In genomic region chr3:197599089-197599765, GRCh38 we compare ENCODE assay signal across 1 cellular context.
TF ChIP-seq lines count a peak whose summit lies in the region.

No MANE protein-coding gene starts in this region.

TF ChIP-seq in K562, 482 proteins besides CTCF, POLR2A, EP300 and RAD21 (continued from another document and continues in another):
- TF ChIP-seq, protein P1, sequence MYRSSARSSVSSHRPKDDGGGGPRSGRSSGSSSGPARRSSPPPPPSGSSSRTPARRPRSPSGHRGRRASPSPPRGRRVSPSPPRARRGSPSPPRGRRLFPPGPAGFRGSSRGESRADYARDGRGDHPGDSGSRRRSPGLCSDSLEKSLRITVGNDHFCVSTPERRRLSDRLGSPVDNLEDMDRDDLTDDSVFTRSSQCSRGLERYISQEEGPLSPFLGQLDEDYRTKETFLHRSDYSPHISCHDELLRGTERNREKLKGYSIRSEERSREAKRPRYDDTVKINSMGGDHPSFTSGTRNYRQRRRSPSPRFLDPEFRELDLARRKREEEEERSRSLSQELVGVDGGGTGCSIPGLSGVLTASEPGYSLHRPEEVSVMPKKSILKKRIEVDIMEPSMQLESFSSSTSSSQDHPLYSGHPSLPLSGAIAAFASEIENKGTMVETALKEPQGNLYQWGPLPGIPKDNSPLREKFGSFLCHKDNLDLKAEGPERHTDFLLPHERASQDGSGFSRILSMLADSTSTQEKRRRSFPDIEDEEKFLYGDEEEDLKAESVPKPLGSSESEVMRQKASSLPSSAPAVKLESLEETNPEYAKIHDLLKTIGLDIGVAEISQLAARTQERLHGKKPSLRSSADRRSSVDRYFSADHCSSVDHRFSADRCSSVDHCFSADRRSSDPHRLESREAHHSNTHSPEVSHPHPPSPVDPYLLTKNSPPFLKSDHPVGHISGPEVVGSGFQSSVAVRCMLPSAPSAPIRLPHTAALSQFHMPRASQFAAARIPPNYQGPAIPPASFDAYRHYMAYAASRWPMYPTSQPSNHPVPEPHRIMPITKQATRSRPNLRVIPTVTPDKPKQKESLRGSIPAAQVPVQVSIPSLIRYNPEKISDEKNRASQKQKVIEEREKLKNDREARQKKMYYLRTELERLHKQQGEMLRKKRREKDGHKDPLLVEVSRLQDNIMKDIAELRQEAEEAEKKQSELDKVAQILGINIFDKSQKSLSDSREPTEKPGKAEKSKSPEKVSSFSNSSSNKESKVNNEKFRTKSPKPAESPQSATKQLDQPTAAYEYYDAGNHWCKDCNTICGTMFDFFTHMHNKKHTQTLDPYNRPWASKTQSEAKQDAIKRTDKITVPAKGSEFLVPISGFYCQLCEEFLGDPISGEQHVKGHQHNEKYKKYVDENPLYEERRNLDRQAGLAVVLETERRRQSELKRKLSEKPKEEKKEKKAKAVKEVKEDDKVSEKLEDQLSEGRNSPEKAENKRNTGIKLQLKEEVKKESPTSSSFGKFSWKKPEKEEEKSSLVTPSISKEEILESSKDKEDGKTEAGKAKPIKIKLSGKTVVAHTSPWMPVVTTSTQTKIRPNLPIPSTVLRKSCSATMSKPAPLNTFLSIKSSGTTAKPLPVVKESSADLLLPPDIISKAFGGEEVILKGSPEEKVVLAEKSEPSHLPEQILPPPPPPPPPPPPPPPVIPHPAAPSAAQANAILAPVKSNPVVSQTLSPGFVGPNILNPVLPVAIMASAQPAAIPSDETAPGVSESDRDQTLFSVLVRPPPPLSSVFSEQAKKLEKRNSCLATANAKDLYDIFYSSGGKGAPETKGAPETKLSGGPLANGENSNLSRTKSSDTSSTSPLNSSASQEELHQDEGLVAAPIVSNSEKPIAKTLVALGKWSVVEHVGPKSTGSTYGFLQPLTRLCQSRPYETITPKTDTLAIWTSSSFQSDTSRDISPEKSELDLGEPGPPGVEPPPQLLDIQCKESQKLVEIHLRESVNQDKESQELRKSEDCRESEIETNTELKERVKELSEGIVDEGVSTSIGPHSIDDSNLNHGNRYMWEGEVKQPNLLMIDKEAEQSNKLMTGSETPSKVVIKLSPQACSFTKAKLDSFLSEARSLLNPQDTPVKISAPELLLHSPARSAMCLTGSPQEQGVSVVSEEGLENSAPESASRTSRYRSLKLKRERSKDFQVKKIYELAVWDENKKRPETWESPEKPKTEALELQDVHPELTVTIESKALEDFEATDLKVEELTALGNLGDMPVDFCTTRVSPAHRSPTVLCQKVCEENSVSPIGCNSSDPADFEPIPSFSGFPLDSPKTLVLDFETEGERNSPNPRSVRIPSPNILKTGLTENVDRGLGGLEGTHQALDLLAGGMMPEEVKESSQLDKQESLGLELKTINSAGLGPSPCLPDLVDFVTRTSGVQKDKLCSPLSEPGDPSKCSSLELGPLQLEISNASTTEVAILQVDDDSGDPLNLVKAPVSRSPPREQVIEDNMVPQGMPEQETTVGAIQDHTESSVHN (IDR thresholded peaks at IDR 0.05; ENCODE audit: borderline replicate concordance in 1 of 2, low read depth in 1 of 2) = no peak
- TF ChIP-seq MTA3 (IDR thresholded peaks at IDR 0.05; ENCODE audit: borderline replicate concordance) = peak; percentile 18; the same call in 1 of the 2 replicates
- TF ChIP-seq RUNX1 (IDR thresholded peaks at IDR 0.05; ENCODE audit: low read depth) = peak; percentile 68; the same call in 1 of the 2 replicates
- no peak for TF ChIP-seq AFF4 (CRISPR knock-in tag; IDR thresholded peaks at IDR 0.05)
- TF ChIP-seq FUS (optimal IDR thresholded peaks at IDR 0.05; ENCODE audit: low read depth, low read length) = no peak
- TF ChIP-seq ZNF766 (CRISPR knock-in tag; conservative IDR thresholded peaks at IDR 0.05) = no peak
- TF ChIP-seq, protein P2, sequence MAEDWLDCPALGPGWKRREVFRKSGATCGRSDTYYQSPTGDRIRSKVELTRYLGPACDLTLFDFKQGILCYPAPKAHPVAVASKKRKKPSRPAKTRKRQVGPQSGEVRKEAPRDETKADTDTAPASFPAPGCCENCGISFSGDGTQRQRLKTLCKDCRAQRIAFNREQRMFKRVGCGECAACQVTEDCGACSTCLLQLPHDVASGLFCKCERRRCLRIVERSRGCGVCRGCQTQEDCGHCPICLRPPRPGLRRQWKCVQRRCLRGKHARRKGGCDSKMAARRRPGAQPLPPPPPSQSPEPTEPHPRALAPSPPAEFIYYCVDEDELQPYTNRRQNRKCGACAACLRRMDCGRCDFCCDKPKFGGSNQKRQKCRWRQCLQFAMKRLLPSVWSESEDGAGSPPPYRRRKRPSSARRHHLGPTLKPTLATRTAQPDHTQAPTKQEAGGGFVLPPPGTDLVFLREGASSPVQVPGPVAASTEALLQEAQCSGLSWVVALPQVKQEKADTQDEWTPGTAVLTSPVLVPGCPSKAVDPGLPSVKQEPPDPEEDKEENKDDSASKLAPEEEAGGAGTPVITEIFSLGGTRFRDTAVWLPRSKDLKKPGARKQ (CRISPR knock-in tag; IDR thresholded peaks at IDR 0.05) = no peak
- no peak for TF ChIP-seq POLR2AphosphoS5 (IDR thresholded peaks at IDR 0.05; ENCODE audit: control insufficient read depth, insufficient read depth, low read depth, low read length)
- TF ChIP-seq ARID4B (CRISPR knock-in tag; IDR thresholded peaks at IDR 0.05) = 0 out of 2 replicates have a peak, but pooled peaks have one; percentile 32
- TF ChIP-seq REST (CRISPR knock-in tag; IDR thresholded peaks at IDR 0.05; ENCODE audit: low read depth) = no peak
- peak; percentile 70 for TF ChIP-seq CC2D1A (IDR thresholded peaks at IDR 0.05)
- TF ChIP-seq, protein P3, sequence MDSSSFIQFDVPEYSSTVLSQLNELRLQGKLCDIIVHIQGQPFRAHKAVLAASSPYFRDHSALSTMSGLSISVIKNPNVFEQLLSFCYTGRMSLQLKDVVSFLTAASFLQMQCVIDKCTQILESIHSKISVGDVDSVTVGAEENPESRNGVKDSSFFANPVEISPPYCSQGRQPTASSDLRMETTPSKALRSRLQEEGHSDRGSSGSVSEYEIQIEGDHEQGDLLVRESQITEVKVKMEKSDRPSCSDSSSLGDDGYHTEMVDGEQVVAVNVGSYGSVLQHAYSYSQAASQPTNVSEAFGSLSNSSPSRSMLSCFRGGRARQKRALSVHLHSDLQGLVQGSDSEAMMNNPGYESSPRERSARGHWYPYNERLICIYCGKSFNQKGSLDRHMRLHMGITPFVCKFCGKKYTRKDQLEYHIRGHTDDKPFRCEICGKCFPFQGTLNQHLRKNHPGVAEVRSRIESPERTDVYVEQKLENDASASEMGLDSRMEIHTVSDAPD (CRISPR knock-in tag; IDR thresholded peaks at IDR 0.05) = no peak
- no peak for TF ChIP-seq KAT2B (IDR thresholded peaks at IDR 0.05; ENCODE audit: low read depth, low read length)
- no peak for TF ChIP-seq MIER1 (IDR thresholded peaks at IDR 0.05; ENCODE audit: low read depth)
- TF ChIP-seq ZBTB8A (IDR thresholded peaks at IDR 0.05; ENCODE audit: partially characterized antibody) = no peak
- TF ChIP-seq ZNF695 (CRISPR knock-in tag; IDR thresholded peaks at IDR 0.05) = no peak
- no peak for TF ChIP-seq NFATC3 (IDR thresholded peaks at IDR 0.05)
- peak in 1 of 2 experiments; percentile 35; a peak in 1 of 4 replicates for TF ChIP-seq MNT (conservative IDR thresholded peaks at IDR 0.05)
- TF ChIP-seq ZNF12 (CRISPR knock-in tag; IDR thresholded peaks at IDR 0.05) = no peak
- no peak for TF ChIP-seq CEBPG (CRISPR knock-in tag; IDR thresholded peaks at IDR 0.05)
- no peak for TF ChIP-seq CEBPG (tag; conservative IDR thresholded peaks at IDR 0.05 in 1 of 2, IDR thresholded peaks at IDR 0.05 in 1 of 2)
- TF ChIP-seq PHF21A (IDR thresholded peaks at IDR 0.05; ENCODE audit: borderline replicate concordance, low read depth) = no peak
- TF ChIP-seq STAG1 (CRISPR knock-in tag; IDR thresholded peaks at IDR 0.05; ENCODE audit: borderline replicate concordance) = peak; percentile 36; the same call in 1 of the 2 replicates
- TF ChIP-seq RFX7 (CRISPR knock-in tag; IDR thresholded peaks at IDR 0.05) = no peak
- 0 out of 2 replicates have a peak, but pooled peaks have one; percentile 29 for TF ChIP-seq TFAP4 (CRISPR knock-in tag; IDR thresholded peaks at IDR 0.05; ENCODE audit: borderline replicate concordance)
- peak in 1 of 2 experiments; percentile 52; a peak in 2 of 4 replicates for TF ChIP-seq MAZ (CRISPR knock-in tag; conservative IDR thresholded peaks at IDR 0.05 in 1 of 2, IDR thresholded peaks at IDR 0.05 in 1 of 2)
